ENCODE assay signal across 1 cellular context in the genomic region with DNA sequence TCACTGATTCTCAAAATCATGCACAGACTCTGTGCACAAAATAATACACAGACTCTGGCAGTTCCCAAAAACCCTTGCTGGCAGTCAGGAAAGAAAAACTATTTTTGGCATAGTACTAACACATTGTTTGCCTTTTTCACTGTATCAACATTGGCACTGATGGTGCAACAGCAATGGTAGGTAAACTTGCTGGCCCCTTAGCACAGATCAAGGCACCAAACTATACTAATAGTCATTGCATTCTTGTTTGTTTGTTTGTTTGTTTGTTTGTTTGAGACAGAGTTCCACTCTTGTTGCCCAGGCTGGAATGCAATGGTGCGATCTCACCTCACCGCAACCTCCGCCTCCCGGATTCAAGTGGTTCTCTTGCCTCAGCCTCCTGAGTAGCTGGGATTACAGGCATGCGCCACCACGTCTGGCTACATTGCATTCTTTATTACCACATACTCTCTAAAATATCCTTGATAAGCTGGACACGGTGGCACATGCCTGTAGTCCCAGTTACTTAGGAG.
A peak's percentile ranks its signal among the peaks of the same experiment; 100 is the strongest.
TF ChIP-seq lines count a peak whose summit lies in the region.

No MANE protein-coding gene starts in this region.

TF ChIP-seq in HepG2, 621 proteins besides CTCF, POLR2A, EP300 and RAD21 (continued from another document and continues in another):
- TF ChIP-seq, protein P1, sequence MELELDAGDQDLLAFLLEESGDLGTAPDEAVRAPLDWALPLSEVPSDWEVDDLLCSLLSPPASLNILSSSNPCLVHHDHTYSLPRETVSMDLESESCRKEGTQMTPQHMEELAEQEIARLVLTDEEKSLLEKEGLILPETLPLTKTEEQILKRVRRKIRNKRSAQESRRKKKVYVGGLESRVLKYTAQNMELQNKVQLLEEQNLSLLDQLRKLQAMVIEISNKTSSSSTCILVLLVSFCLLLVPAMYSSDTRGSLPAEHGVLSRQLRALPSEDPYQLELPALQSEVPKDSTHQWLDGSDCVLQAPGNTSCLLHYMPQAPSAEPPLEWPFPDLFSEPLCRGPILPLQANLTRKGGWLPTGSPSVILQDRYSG (CRISPR knock-in tag; IDR thresholded peaks at IDR 0.05) = no peak
- TF ChIP-seq, protein P2, sequence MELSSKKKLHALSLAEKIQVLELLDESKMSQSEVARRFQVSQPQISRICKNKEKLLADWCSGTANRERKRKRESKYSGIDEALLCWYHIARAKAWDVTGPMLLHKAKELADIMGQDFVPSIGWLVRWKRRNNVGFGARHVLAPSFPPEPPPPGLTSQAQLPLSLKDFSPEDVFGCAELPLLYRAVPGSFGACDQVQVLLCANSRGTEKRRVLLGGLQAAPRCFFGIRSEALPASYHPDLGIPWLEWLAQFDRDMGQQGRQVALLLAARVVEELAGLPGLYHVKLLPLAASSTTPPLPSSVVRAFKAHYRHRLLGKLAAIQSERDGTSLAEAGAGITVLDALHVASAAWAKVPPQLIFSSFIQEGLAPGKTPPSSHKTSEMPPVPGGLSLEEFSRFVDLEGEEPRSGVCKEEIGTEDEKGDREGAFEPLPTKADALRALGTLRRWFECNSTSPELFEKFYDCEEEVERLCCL (CRISPR knock-in tag; IDR thresholded peaks at IDR 0.05; ENCODE audit: borderline replicate concordance) = no peak
- TF ChIP-seq FOSL2 (CRISPR knock-in tag; IDR thresholded peaks at IDR 0.05) (no peak), ELF1 (CRISPR knock-in tag; IDR thresholded peaks at IDR 0.05) (no peak), NR2F2 (IDR thresholded peaks at IDR 0.05; ENCODE audit: borderline replicate concordance, low read depth) (no peak), ZNF460 (CRISPR knock-in tag; IDR thresholded peaks at IDR 0.05; ENCODE audit: borderline replicate concordance) (peak; percentile 79; the same call in 1 of the 2 replicates), FOXA3 (CRISPR knock-in tag; IDR thresholded peaks at IDR 0.05) (peak; percentile 85), ZBTB20 (CRISPR knock-in tag; IDR thresholded peaks at IDR 0.05; ENCODE audit: borderline replicate concordance, low read depth) (no peak), ZNF563 (CRISPR knock-in tag; IDR thresholded peaks at IDR 0.05) (no peak), ZNF850 (CRISPR knock-in tag; conservative IDR thresholded peaks at IDR 0.05) (no peak), ZBTB7B (CRISPR knock-in tag; IDR thresholded peaks at IDR 0.05) (no peak), ATAD3A (CRISPR knock-in tag; IDR thresholded peaks at IDR 0.05) (no peak), ZNF879 (CRISPR knock-in tag; IDR thresholded peaks at IDR 0.05) (no peak), KMT2B (CRISPR knock-in tag; IDR thresholded peaks at IDR 0.05) (no peak), CEBPG (CRISPR knock-in tag; IDR thresholded peaks at IDR 0.05) (peak; percentile 61), PPARG (CRISPR knock-in tag; conservative IDR thresholded peaks at IDR 0.05) (no peak), ZNF572 (CRISPR knock-in tag; IDR thresholded peaks at IDR 0.05) (no peak), CENPX (CRISPR knock-in tag; IDR thresholded peaks at IDR 0.05) (no peak), ZNF24 (IDR thresholded peaks at IDR 0.05) (no peak), ZNF207 (IDR thresholded peaks at IDR 0.05; ENCODE audit: borderline replicate concordance) (no peak), ZNF746 (CRISPR knock-in tag; IDR thresholded peaks at IDR 0.05) (no peak), FOXJ3 (CRISPR knock-in tag; IDR thresholded peaks at IDR 0.05; ENCODE audit: borderline replicate concordance) (peak; percentile 53; the same call in 1 of the 2 replicates), ZNF564 (CRISPR knock-in tag; IDR thresholded peaks at IDR 0.05) (no peak), ZNF343 (CRISPR knock-in tag; IDR thresholded peaks at IDR 0.05) (no peak), ZNF337 (CRISPR knock-in tag; IDR thresholded peaks at IDR 0.05; ENCODE audit: borderline replicate concordance, low read depth) (no peak), JDP2 (CRISPR knock-in tag; IDR thresholded peaks at IDR 0.05; ENCODE audit: borderline replicate concordance) (no peak), SRSF1 (optimal IDR thresholded peaks at IDR 0.05; ENCODE audit: low read depth, low read length) (no peak), RFXANK (CRISPR knock-in tag; IDR thresholded peaks at IDR 0.05) (no peak), ZNF12 (CRISPR knock-in tag; IDR thresholded peaks at IDR 0.05) (no peak), FOXP1 (IDR thresholded peaks at IDR 0.05) (peak; percentile 63; the same call in 1 of the 2 replicates), FOXP1 (CRISPR knock-in tag; IDR thresholded peaks at IDR 0.05) (peak; percentile 96), ZNF496 (CRISPR knock-in tag; IDR thresholded peaks at IDR 0.05; ENCODE audit: insufficient replicate concordance) (no peak), MEF2D (CRISPR knock-in tag; IDR thresholded peaks at IDR 0.05) (peak; percentile 72), HMGA1 (CRISPR knock-in tag; conservative IDR thresholded peaks at IDR 0.05) (no peak), SPEN (CRISPR knock-in tag; IDR thresholded peaks at IDR 0.05; ENCODE audit: low read depth) (no peak), ZNF761 (CRISPR knock-in tag; conservative IDR thresholded peaks at IDR 0.05) (no peak), ZNF251 (CRISPR knock-in tag; IDR thresholded peaks at IDR 0.05) (no peak), GZF1 (CRISPR knock-in tag; IDR thresholded peaks at IDR 0.05) (no peak)
- TF ChIP-seq, protein P3, sequence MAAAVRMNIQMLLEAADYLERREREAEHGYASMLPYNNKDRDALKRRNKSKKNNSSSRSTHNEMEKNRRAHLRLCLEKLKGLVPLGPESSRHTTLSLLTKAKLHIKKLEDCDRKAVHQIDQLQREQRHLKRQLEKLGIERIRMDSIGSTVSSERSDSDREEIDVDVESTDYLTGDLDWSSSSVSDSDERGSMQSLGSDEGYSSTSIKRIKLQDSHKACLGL (CRISPR knock-in tag; IDR thresholded peaks at IDR 0.05) = no peak
- TF ChIP-seq, protein P4, sequence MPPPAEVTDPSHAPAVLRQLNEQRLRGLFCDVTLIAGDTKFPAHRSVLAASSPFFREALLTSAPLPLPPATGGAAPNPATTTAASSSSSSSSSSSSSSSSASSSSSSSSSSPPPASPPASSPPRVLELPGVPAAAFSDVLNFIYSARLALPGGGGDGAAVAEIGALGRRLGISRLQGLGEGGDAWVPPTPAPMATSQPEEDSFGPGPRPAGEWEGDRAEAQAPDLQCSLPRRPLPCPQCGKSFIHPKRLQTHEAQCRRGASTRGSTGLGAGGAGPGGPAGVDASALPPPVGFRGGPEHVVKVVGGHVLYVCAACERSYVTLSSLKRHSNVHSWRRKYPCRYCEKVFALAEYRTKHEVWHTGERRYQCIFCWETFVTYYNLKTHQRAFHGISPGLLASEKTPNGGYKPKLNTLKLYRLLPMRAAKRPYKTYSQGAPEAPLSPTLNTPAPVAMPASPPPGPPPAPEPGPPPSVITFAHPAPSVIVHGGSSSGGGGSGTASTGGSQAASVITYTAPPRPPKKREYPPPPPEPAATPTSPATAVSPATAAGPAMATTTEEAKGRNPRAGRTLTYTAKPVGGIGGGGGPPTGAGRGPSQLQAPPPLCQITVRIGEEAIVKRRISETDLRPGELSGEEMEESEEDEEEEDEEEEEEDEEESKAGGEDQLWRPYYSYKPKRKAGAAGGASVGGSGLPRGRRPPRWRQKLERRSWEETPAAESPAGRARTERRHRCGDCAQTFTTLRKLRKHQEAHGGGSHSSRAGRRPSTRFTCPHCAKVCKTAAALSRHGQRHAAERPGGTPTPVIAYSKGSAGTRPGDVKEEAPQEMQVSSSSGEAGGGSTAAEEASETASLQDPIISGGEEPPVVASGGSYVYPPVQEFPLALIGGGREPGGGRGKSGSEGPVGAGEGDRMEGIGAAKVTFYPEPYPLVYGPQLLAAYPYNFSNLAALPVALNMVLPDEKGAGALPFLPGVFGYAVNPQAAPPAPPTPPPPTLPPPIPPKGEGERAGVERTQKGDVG (CRISPR knock-in tag; IDR thresholded peaks at IDR 0.05; ENCODE audit: borderline replicate concordance) = no peak
- TF ChIP-seq, protein P5, sequence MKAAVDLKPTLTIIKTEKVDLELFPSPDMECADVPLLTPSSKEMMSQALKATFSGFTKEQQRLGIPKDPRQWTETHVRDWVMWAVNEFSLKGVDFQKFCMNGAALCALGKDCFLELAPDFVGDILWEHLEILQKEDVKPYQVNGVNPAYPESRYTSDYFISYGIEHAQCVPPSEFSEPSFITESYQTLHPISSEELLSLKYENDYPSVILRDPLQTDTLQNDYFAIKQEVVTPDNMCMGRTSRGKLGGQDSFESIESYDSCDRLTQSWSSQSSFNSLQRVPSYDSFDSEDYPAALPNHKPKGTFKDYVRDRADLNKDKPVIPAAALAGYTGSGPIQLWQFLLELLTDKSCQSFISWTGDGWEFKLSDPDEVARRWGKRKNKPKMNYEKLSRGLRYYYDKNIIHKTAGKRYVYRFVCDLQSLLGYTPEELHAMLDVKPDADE (CRISPR knock-in tag; IDR thresholded peaks at IDR 0.05) = no peak
- TF ChIP-seq, protein P6, sequence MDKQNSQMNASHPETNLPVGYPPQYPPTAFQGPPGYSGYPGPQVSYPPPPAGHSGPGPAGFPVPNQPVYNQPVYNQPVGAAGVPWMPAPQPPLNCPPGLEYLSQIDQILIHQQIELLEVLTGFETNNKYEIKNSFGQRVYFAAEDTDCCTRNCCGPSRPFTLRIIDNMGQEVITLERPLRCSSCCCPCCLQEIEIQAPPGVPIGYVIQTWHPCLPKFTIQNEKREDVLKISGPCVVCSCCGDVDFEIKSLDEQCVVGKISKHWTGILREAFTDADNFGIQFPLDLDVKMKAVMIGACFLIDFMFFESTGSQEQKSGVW (CRISPR knock-in tag; IDR thresholded peaks at IDR 0.05; ENCODE audit: borderline replicate concordance) = no peak
- TF ChIP-seq, protein P7, sequence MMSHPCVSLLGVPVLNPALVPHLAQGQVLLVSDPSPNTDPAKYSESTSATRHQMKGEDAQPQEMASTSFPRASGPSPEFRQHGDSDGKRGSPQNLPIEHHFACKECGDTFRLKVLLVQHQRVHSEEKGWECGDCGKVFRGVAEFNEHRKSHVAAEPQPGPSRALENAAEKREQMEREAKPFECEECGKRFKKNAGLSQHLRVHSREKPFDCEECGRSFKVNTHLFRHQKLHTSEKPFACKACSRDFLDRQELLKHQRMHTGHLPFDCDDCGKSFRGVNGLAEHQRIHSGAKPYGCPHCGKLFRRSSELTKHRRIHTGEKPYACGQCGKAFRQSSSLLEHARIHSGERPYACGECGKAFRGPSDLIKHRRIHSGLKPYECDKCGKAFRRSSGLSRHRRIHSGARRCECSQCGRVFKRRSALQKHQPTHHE (CRISPR knock-in tag; IDR thresholded peaks at IDR 0.05; ENCODE audit: borderline replicate concordance) = no peak
- TF ChIP-seq, protein P8, sequence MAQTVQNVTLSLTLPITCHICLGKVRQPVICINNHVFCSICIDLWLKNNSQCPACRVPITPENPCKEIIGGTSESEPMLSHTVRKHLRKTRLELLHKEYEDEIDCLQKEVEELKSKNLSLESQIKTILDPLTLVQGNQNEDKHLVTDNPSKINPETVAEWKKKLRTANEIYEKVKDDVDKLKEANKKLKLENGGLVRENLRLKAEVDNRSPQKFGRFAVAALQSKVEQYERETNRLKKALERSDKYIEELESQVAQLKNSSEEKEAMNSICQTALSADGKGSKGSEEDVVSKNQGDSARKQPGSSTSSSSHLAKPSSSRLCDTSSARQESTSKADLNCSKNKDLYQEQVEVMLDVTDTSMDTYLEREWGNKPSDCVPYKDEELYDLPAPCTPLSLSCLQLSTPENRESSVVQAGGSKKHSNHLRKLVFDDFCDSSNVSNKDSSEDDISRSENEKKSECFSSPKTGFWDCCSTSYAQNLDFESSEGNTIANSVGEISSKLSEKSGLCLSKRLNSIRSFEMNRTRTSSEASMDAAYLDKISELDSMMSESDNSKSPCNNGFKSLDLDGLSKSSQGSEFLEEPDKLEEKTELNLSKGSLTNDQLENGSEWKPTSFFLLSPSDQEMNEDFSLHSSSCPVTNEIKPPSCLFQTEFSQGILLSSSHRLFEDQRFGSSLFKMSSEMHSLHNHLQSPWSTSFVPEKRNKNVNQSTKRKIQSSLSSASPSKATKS (CRISPR knock-in tag; IDR thresholded peaks at IDR 0.05) = no peak
- TF ChIP-seq, protein P9, sequence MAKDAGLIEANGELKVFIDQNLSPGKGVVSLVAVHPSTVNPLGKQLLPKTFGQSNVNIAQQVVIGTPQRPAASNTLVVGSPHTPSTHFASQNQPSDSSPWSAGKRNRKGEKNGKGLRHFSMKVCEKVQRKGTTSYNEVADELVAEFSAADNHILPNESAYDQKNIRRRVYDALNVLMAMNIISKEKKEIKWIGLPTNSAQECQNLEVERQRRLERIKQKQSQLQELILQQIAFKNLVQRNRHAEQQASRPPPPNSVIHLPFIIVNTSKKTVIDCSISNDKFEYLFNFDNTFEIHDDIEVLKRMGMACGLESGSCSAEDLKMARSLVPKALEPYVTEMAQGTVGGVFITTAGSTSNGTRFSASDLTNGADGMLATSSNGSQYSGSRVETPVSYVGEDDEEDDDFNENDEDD (CRISPR knock-in tag; IDR thresholded peaks at IDR 0.05; ENCODE audit: borderline replicate concordance) = no peak
- TF ChIP-seq, protein P10, sequence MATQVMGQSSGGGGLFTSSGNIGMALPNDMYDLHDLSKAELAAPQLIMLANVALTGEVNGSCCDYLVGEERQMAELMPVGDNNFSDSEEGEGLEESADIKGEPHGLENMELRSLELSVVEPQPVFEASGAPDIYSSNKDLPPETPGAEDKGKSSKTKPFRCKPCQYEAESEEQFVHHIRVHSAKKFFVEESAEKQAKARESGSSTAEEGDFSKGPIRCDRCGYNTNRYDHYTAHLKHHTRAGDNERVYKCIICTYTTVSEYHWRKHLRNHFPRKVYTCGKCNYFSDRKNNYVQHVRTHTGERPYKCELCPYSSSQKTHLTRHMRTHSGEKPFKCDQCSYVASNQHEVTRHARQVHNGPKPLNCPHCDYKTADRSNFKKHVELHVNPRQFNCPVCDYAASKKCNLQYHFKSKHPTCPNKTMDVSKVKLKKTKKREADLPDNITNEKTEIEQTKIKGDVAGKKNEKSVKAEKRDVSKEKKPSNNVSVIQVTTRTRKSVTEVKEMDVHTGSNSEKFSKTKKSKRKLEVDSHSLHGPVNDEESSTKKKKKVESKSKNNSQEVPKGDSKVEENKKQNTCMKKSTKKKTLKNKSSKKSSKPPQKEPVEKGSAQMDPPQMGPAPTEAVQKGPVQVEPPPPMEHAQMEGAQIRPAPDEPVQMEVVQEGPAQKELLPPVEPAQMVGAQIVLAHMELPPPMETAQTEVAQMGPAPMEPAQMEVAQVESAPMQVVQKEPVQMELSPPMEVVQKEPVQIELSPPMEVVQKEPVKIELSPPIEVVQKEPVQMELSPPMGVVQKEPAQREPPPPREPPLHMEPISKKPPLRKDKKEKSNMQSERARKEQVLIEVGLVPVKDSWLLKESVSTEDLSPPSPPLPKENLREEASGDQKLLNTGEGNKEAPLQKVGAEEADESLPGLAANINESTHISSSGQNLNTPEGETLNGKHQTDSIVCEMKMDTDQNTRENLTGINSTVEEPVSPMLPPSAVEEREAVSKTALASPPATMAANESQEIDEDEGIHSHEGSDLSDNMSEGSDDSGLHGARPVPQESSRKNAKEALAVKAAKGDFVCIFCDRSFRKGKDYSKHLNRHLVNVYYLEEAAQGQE (IDR thresholded peaks at IDR 0.05; ENCODE audit: borderline replicate concordance in 1 of 2, low read depth in 1 of 2, low read length in 2 of 2) = no peak
